8 cellular contexts compared by ENCODE assay signal in genomic region chr16:31873556-31874353, GRCh38. TPM values are rescaled to one million over a fixed set of nuclear protein-coding genes. Genes with fewer than 3 reads are reported as not detected.
DNase-seq lines count a peak whose midpoint lies in the region; ATAC-seq, FAIRE-seq and TF ChIP-seq lines count a peak whose summit lies in the region.

Gene ZNF267 (plus strand): TSS chr16:31873807. CDS start chr16:31873967, 160 bp downstream.

- peak within 1 kb of the TSS; percentile 89 for H3K4me3 ChIP-seq in BE2C (ENCODE audit: low read depth, low read length)
- H3K4me3 ChIP-seq in lower leg skin (ENCODE audit: low read depth, poor library complexity, severe bottlenecking), result peak within 1 kb of the TSS; percentile 99

- intact Hi-C loops in lower leg skin (cut with DNase I; ENCODE audit: low total_unique reads), result loop anchor here (5.0 kb wide), 1 partner anchor 891 kb away; no protein-coding TSS in a partner anchor

- no peak for TF ChIP-seq CTCF in BE2C (IDR thresholded peaks at IDR 0.05; ENCODE audit: low read depth, low read length)
- no peak for TF ChIP-seq CTCF in lower leg skin (IDR thresholded peaks at IDR 0.05)

- WGBS in lower leg skin, 2 donors, result 0% methylated on average over 54 to 57 of the region's 57 CpGs

- ATAC-seq in HG03457 (IDR thresholded peaks at IDR 0.05; ENCODE audit: unreplicated experiment), result peak; percentile 31

- peak in 1 of 2 donors; percentile 49 for TF ChIP-seq POLR2A in lower leg skin (IDR thresholded peaks at IDR 0.05)

- peaks cover 8% of the 10 kb centered on the region; the same call in 1 of the 2 replicates for H3K36me3 ChIP-seq in BE2C

- no peak for FAIRE-seq in GM19239 (lab: Jason Lieb, UNC)

- no peaks in the 10 kb centered on the region; the same call in 1 of the 2 replicates for H3K4me1 ChIP-seq in BE2C

- peak; percentile 96 for DNase-seq in BE2C
- peak; percentile 54 for DNase-seq in GM19239 (ENCODE audit: insufficient read length, low spot score)
- DNase-seq in NCI-H748 (lab: John Stamatoyannopoulos, UW; ENCODE audit: unreplicated experiment), result peak; percentile 91
- peak; percentile 90 to 94 for DNase-seq in activated CD4-positive, alpha-beta T cell treated with anti-CD3 and anti-CD28 coated beads, Interleukin-2, amount 50 U/mL, for 48 hours
- DNase-seq in dermis microvascular lymphatic vessel endothelial cell (ENCODE audit: low read depth in 2 of 2), result peak; percentile 81 to 93
- peak; percentile 96 to 98 for DNase-seq in lower leg skin (ENCODE audit: low spot score in 2 of 2)
- peak; percentile 86 to 89 for DNase-seq in stimulated activated CD4-positive, alpha-beta T cell treated with anti-CD3 and anti-CD28 coated beads, Interleukin-4, amount 100 ng/mL, for 48 hours (ENCODE audit: low read depth in 2 of 2)

- H3K27me3 ChIP-seq in BE2C, result no peaks in the 10 kb centered on the region

- no peaks in the 10 kb centered on the region for H3K9me3 ChIP-seq in BE2C

RNA-seq across cellular contexts. Expression of gene ZNF267, which starts in this region (rescaled TPM):
- polyA plus RNA-seq in BE2C (2012; ENCODE audit: insufficient read depth, insufficient read length, low read depth), result 1.7 TPM
- total RNA-seq in dermis microvascular lymphatic vessel endothelial cell, result 17.5 and 23.4 TPM in 2 replicates
- 10 to 100 TPM in 2 of 4 donors, 1 to 10 TPM in 2; 7.8 to 12.2 (median 10.7) TPM for total RNA-seq in lower leg skin

Comparison
In these comparisons a context has a peak if more than half of its experiments do, and no peak if none do; other contexts are left out.
1. Peak in every context shown above with its lines: DNase-seq, ATAC-seq and H3K4me3 ChIP-seq.